Comparison of ENCODE assay signal across 22 cellular contexts in the genomic region with DNA sequence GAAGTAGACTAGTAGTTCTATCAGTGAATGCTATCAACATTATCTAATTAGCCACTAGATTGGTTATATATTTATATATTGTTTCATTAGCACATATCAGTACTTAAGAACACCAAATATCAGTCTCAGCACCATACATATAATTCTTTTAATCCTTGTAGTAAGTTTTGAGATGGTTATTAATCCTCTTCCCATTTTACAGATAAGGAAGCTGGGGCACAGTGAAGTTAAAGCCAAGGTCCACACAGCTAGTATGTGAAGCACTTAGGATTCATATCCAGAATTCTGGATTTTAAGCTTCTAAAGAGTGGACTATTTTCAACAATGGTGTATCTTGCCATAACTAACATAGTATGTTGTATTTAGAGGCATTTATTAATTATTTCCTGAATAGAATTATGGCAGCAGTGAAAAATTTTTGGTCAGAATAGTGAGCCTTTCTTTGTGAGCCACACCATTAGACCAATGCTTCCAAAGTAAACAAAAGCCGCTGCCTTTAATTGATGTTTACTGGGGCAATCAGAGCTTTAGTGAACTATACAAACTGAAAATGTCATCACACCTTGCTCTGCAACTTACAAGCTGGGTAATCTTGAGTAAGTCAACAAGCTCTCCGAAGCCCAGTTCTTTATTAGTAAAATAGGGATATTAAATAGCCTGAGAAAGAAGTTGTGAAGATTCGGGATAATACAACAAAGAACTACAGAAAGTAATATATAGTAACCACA.
"Had no signal": no experiment of that assay in that cellular context is flagged by ENCODE, and none has a peak within 500 bp of the region (broad histone marks: within the 10 kb centered on the region; RNA-seq: fewer than 3 reads in every experiment).

No MANE protein-coding gene starts in this region.

- H3K4me1 ChIP-seq: ascending aorta had no signal

- H3K4me3 Mint-ChIP-seq: activated CD8-positive, alpha-beta T cell treated with anti-CD3 and anti-CD28 coated beads for 36 hours; activated naive CD8-positive, alpha-beta T cell treated with anti-CD3 and anti-CD28 coated beads, Interleukin-2, amount 10 ng/mL, durations not matched to agents 7 days and 5 days; activated T-cell treated with anti-CD3 and anti-CD28 coated beads, Interleukin-2, amount 50 U/mL, for 4 hours; activated T-helper 17 cell treated with anti-CD3 and anti-CD28 coated beads, Interleukin-2, amount 50 U/mL, for 72 hours; brain; nephron; stimulated activated effector memory CD8-positive, alpha-beta T cell treated with anti-CD3 and anti-CD28 coated beads, Interleukin-12 subunit alpha, Interleukin-12 subunit beta, amount 100 ng/mL, for 72 hours; stimulated activated naive CD8-positive, alpha-beta T cell treated with anti-CD3 and anti-CD28 coated beads, Interleukin-15, Interleukin-2, amounts not matched to agents 100 ng/mL and 50 ng/mL, for 24 hours had no signal

- H3K9me3 ChIP-seq: ascending aorta, thoracic aorta had no signal

- DNase-seq: activated CD4-positive, alpha-beta T cell treated with anti-CD3 and anti-CD28 coated beads, Interleukin-2, amount 50 U/mL, for 1 hour; activated CD4-positive, CD25-positive, alpha-beta regulatory T cell treated with anti-CD3 and anti-CD28 coated beads, Interleukin-2, amount 50 U/mL, for 72 hours; activated CD8-positive, alpha-beta T cell treated with anti-CD3 and anti-CD28 coated beads for 36 hours; activated naive CD8-positive, alpha-beta T cell treated with anti-CD3 and anti-CD28 coated beads, Interleukin-2, amount 10 ng/mL, durations not matched to agents 7 days and 5 days; activated T-cell treated with anti-CD3 and anti-CD28 coated beads, Interleukin-2, amount 50 U/mL, for 4 hours; cerebellar nuclear complex; dorsolateral prefrontal cortex; effector memory CD4-positive, alpha-beta T cell; left cardiac atrium; mammary epithelial cell; small intestine; stimulated activated CD4-positive, alpha-beta T cell treated with anti-CD3 and anti-CD28 coated beads, Interleukin-4, amount 100 ng/mL, for 24 hours; trophoblast cell had no signal

- H3K27me3 Mint-ChIP-seq: activated CD8-positive, alpha-beta T cell treated with anti-CD3 and anti-CD28 coated beads for 36 hours; activated naive CD8-positive, alpha-beta T cell treated with anti-CD3 and anti-CD28 coated beads, Interleukin-2, amount 10 ng/mL, durations not matched to agents 7 days and 5 days; activated T-helper 17 cell treated with anti-CD3 and anti-CD28 coated beads, Interleukin-2, amount 50 U/mL, for 72 hours; stimulated activated naive CD8-positive, alpha-beta T cell treated with anti-CD3 and anti-CD28 coated beads, Interleukin-15, Interleukin-2, amounts not matched to agents 100 ng/mL and 50 ng/mL, for 24 hours had no signal

- H3K36me3 ChIP-seq: ascending aorta, cardiac muscle cell, thoracic aorta had no signal

- H3K27ac Mint-ChIP-seq: activated CD8-positive, alpha-beta T cell treated with anti-CD3 and anti-CD28 coated beads for 36 hours; activated naive CD8-positive, alpha-beta T cell treated with anti-CD3 and anti-CD28 coated beads, Interleukin-2, amount 10 ng/mL, durations not matched to agents 7 days and 5 days; activated T-helper 17 cell treated with anti-CD3 and anti-CD28 coated beads, Interleukin-2, amount 50 U/mL, for 72 hours; brain; nephron; stimulated activated effector memory CD8-positive, alpha-beta T cell treated with anti-CD3 and anti-CD28 coated beads, Interleukin-12 subunit alpha, Interleukin-12 subunit beta, amount 100 ng/mL, for 72 hours; stimulated activated naive CD8-positive, alpha-beta T cell treated with anti-CD3 and anti-CD28 coated beads, Interleukin-15, Interleukin-2, amounts not matched to agents 100 ng/mL and 50 ng/mL, for 24 hours had no signal

- H3K4me3 ChIP-seq: ascending aorta, cardiac muscle cell, coronary artery, dorsolateral prefrontal cortex, thoracic aorta had no signal

- H3K27ac ChIP-seq: ascending aorta, cardiac muscle cell, coronary artery, dorsolateral prefrontal cortex, thoracic aorta had no signal

- H3K36me3 Mint-ChIP-seq: activated naive CD8-positive, alpha-beta T cell treated with anti-CD3 and anti-CD28 coated beads, Interleukin-2, amount 10 ng/mL, durations not matched to agents 7 days and 5 days; brain had no signal

- H3K27me3 ChIP-seq: ascending aorta had no signal

- H3K9me3 Mint-ChIP-seq: activated naive CD8-positive, alpha-beta T cell treated with anti-CD3 and anti-CD28 coated beads, Interleukin-2, amount 10 ng/mL, durations not matched to agents 7 days and 5 days; activated T-cell treated with anti-CD3 and anti-CD28 coated beads, Interleukin-2, amount 50 U/mL, for 4 hours; activated T-helper 17 cell treated with anti-CD3 and anti-CD28 coated beads, Interleukin-2, amount 50 U/mL, for 72 hours; brain; nephron; stimulated activated effector memory CD8-positive, alpha-beta T cell treated with anti-CD3 and anti-CD28 coated beads, Interleukin-12 subunit alpha, Interleukin-12 subunit beta, amount 100 ng/mL, for 72 hours; stimulated activated naive CD8-positive, alpha-beta T cell treated with anti-CD3 and anti-CD28 coated beads, Interleukin-15, Interleukin-2, amounts not matched to agents 100 ng/mL and 50 ng/mL, for 24 hours had no signal

- H3K4me1 Mint-ChIP-seq: brain, nephron had no signal
